35 cellular contexts compared by ENCODE assay signal in genomic region chr7:27650283-27650682, GRCh38.
"Had no signal": no experiment of that assay in that cellular context is flagged by ENCODE, and none has a peak within 500 bp of the region (broad histone marks: within the 10 kb centered on the region; RNA-seq: fewer than 3 reads in every experiment).

No MANE protein-coding gene starts in this region.

- H3K36me3 ChIP-seq: MG63 had no signal

- DNase-seq: Karpas-422, Kasumi-1, MG63, MM.1S, MV-4-11, NCI-H1048, NCI-H1092, NCI-H1092 treated with DMSO at 0.1 percent for 48 hours, NCI-H1105, NCI-H1105 treated with DMSO at 0.1 percent for 48 hours, NCI-H1417, NCI-H1417 treated with DMSO at 0.1 percent for 48 hours, NCI-H1436, NCI-H1436 treated with DMSO at 0.1 percent for 48 hours, NCI-H146, NCI-H1694, NCI-H1694 treated with DMSO at 0.1 percent for 48 hours, NCI-H187, NCI-H187 treated with DMSO at 0.1 percent for 48 hours, NCI-H1930, NCI-H2029, NCI-H2029 treated with DMSO at 0.1 percent for 48 hours, NCI-H2081, NCI-H2081 treated with DMSO at 0.1 percent for 48 hours, NCI-H2107, NCI-H2171, NCI-H2171 treated with DMSO at 0.1 percent for 48 hours, NCI-H2227 treated with DMSO at 0.1 percent for 48 hours, NCI-H226, NCI-H345, NCI-H446, NCI-H446 treated with DMSO at 0.1 percent for 48 hours, NCI-H510A, NCI-H510A treated with DMSO at 0.1 percent for 48 hours, NCI-H524 had no signal

- H3K9me3 ChIP-seq: MG63 had no signal

- H3K4me3 ChIP-seq: MG63 had no signal
